Comparison of ENCODE assay signal across 8 cellular contexts in the genomic region with DNA sequence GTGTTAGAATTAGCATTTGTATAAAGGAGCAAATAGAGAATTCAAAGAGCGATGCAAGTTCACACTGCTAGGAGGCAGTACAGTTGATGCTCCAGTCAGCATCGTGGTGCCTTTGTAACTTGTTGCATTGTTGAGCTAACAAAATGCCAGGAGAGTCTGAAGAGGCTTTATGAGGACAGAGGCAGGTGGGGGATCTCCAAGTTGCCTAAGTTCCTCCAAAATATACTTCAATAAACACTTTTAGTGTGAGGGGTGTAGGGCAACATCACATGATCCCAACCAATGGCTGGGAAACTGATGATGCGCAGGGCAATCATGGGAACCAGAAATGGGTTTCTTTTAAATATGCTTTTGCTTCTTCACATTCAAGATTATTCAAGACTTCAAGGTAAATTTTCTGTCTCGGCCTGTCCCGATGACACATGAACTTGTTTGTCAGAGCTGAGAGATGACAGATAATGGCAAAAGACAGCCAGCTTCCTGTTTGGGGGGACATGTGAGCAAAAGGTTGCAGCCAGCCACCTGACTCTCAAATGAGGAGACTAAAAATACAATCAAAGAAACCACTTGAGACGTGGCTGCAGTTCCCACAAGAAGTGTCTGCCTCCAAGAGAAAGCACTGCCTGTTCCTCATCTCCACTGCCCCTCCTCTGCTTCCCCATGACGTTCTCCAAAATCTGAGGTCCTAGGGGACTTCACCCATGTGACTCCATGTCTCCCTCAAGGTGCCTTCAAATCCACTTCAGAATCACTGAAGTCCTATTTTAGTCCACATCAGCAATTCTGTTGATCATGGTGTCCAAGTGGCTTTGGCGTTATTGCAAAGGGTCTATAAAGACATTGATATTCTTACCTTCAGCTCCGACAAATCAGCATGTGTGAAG. TPM values are rescaled to one million over a fixed set of nuclear protein-coding genes. Genes with fewer than 3 reads are reported as not detected.
DNase-seq lines count a peak whose midpoint lies in the region; ATAC-seq and TF ChIP-seq lines count a peak whose summit lies in the region.

No MANE protein-coding gene starts in this region.

- H3K27me3 Mint-ChIP-seq in activated B cell treated with CpG ODN at 0.5 μM for 24 hours = no peaks in the 10 kb centered on the region

- peaks cover 44% of the 10 kb centered on the region for H3K36me3 Mint-ChIP-seq in activated B cell treated with CpG ODN at 0.5 μM for 24 hours (ENCODE audit: low read depth)

- H3K27ac Mint-ChIP-seq in activated B cell treated with CpG ODN at 0.5 μM for 24 hours = peak overlapping the region; percentile 90

- no peaks in the 10 kb centered on the region for H3K27me3 ChIP-seq in transverse colon

- no peaks in the 10 kb centered on the region for H3K36me3 ChIP-seq in transverse colon

- ATAC-seq in GM19023 (IDR thresholded peaks at IDR 0.05; ENCODE audit: unreplicated experiment) (peak; percentile 63), HG03095 (IDR thresholded peaks at IDR 0.05; ENCODE audit: unreplicated experiment) (peak; percentile 73), activated B cell treated with CpG ODN at 0.5 μM for 24 hours (ENCODE audit: low read depth) (peak; percentile 68)

- H3K4me1 Mint-ChIP-seq in activated B cell treated with CpG ODN at 0.5 μM for 24 hours = peaks cover 76% of the 10 kb centered on the region

- TF ChIP-seq EP300 in transverse colon (IDR thresholded peaks at IDR 0.05; ENCODE audit: low read depth) = no peak

- TF ChIP-seq POLR2A in transverse colon (IDR thresholded peaks at IDR 0.05) = no peak

- POLR2A ChIA-PET in activated B cell treated with CpG ODN at 0.5 μM for 24 hours (lab: Charles Lee) = interaction anchor here (0.7 to 3.6 kb wide), 7 partner anchors 9 to 251 kb away, joined by 3 to 25 read pairs (median 5); a partner anchor contains a TSS

- DNase-seq in activated B cell treated with CpG ODN at 0.5 μM for 24 hours (no peak), epithelial cell of esophagus (ENCODE audit: low read depth) (peak; percentile 53), transverse colon (peak; percentile 59), HK-2 (ENCODE audit: unreplicated experiment) (no peak), HCEC 1CT (no peak), DMS153 (lab: John Stamatoyannopoulos, UW) (no peak)

- in situ Hi-C loops in transverse colon (cut with MboI; ENCODE audit: low pct_ligation_motif_present in 1 of 4, low pct_unique_long_range_greater_than_20kb in 1 of 4, low sequenced_read_pairs in 3 of 4) = no loop called here

- CTCF ChIA-PET in activated B cell treated with CpG ODN at 0.5 μM for 24 hours (lab: Charles Lee) = interaction anchor here (1.6 to 1.9 kb wide), 3 partner anchors 11 to 36 kb away, joined by 4 to 5 read pairs (median 5); no protein-coding TSS in a partner anchor

- no peaks in the 10 kb centered on the region for H3K9me3 Mint-ChIP-seq in activated B cell treated with CpG ODN at 0.5 μM for 24 hours

- H3K9me3 ChIP-seq in transverse colon = no peaks in the 10 kb centered on the region

- peaks cover 0 to 11% (median 6%) of the 10 kb centered on the region in 4 donors for H3K4me1 ChIP-seq in transverse colon

- H3K4me3 Mint-ChIP-seq in activated B cell treated with CpG ODN at 0.5 μM for 24 hours = peak overlapping the region; percentile 54

- intact Hi-C loops in activated B cell treated with CpG ODN at 0.5 μM for 24 hours (cut with micrococcal nuclease) (loop anchor here (1.0 kb wide), 3 partner anchors 11 to 38 kb away; no protein-coding TSS in a partner anchor), transverse colon (cut with DNase I; ENCODE audit: low total_unique reads) (no loop called here)

- peak overlapping the region in 3 of 4 donors; percentile 2 to 65 (median 30) for H3K27ac ChIP-seq in transverse colon

- H3K4me3 ChIP-seq in epithelial cell of esophagus (ENCODE audit: low read length) (no peak overlapping the region), transverse colon (no peak overlapping the region)

- TF ChIP-seq CTCF in activated B cell treated with CpG ODN at 0.5 μM for 24 hours (IDR thresholded peaks at IDR 0.05) (no peak), epithelial cell of esophagus (IDR thresholded peaks at IDR 0.05; ENCODE audit: insufficient read depth, low read depth, low read length, missing control alignments) (no peak), transverse colon (IDR thresholded peaks at IDR 0.05) (no peak)

- WGBS in transverse colon (ENCODE audit: low coverage in 1 of 2), 2 donors = 78 to 90% methylated on average over 7 to 9 of the region's 9 CpGs

RNA-seq across cellular contexts. Expression of a gene that starts 39.3 kb away (rescaled TPM):
- 34.6 and 41.7 TPM in 2 replicates for total RNA-seq in activated B cell treated with CpG ODN at 0.5 μM for 24 hours
- 10 to 100 TPM in 1 of 4 donors, 1 to 10 TPM in 2, under 1 TPM in 1; 0.60 to 17.0 (median 2.7) TPM for total RNA-seq in transverse colon

Comparison
In these comparisons a context has a peak if more than half of its experiments do, and no peak if none do; other contexts are left out.
1. DNase-seq: peak in epithelial cell of esophagus (single experiment) and transverse colon (single experiment); none in activated B cell treated with CpG ODN at 0.5 μM for 24 hours (single experiment), HK-2 (single experiment), HCEC 1CT (single experiment) and DMS153 (single experiment).
2. Peak in every context shown above with its lines, with median percentiles within 50 percentile points of each other: ATAC-seq.